Comparison of ENCODE assay signal across 33 cellular contexts in the genomic region with DNA sequence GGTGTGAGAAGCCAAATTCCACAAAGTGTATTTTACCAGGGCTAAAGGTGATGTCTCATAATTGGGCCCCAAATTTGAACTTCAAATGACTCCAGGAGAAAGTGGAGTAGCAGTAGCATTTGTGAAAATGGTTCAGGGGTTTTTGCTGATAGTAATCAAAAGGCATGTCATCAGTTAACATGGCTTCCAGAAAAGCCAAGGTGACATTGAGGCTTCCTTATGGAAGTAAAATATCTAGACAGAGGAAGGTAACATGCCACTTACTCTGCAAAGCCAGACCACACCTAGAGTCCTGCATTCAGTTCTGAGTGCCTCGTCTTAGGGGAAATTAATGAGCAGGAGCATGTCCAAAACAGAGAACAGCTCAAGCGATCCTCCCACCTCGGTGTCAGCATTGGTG. TPM values are rescaled to one million over a fixed set of nuclear protein-coding genes. Genes with fewer than 3 reads are reported as not detected.
"Had no signal": no experiment of that assay in that cellular context is flagged by ENCODE, and none has a peak within 500 bp of the region (broad histone marks: within the 10 kb centered on the region; RNA-seq: fewer than 3 reads in every experiment).

No MANE protein-coding gene starts in this region.

- H3K9me3 ChIP-seq: esophagus squamous epithelium, gastrocnemius medialis, heart right ventricle, left lung, lower lobe of right lung, mucosa of descending colon had no signal

- H3K27ac Mint-ChIP-seq: effector memory CD8-positive, alpha-beta T cell; endodermal cell; mesothelial cell of epicardium; naive thymus-derived CD8-positive, alpha-beta T cell had no signal

- DNase-seq: cortex of kidney; effector CD8-positive, alpha-beta T cell; effector memory CD8-positive, alpha-beta T cell; endodermal cell; erythroblast; esophagus squamous epithelium; foreskin fibroblast; foreskin melanocyte; gastrocnemius medialis; glutamatergic neuron; head of caudate nucleus; heart right ventricle; hippocampal formation; left cardiac atrium; left lung; left ventricle myocardium superior; lower lobe of right lung; mesenchymal stem cell; mucosa of descending colon; naive B cell; naive thymus-derived CD8-positive, alpha-beta T cell had no signal

- H3K27me3 ChIP-seq: esophagus squamous epithelium, gastrocnemius medialis, heart right ventricle, left lung had no signal

- H3K4me3 Mint-ChIP-seq: dendritic cell treated with granulocyte-macrophage colony-stimulating factor and Interleukin-4, amounts not matched to agents 40 ng/mL and 50 ng/mL, for 4 days; effector memory CD8-positive, alpha-beta T cell; endodermal cell; mesothelial cell of epicardium; naive thymus-derived CD8-positive, alpha-beta T cell had no signal

- H3K27ac ChIP-seq: epithelial cell of prostate, esophagus squamous epithelium, gastrocnemius medialis, heart right ventricle, left lung, lower lobe of right lung had no signal

- H3K27me3 Mint-ChIP-seq: dendritic cell treated with granulocyte-macrophage colony-stimulating factor and Interleukin-4, amounts not matched to agents 40 ng/mL and 50 ng/mL, for 4 days; effector memory CD8-positive, alpha-beta T cell; naive B cell; naive thymus-derived CD8-positive, alpha-beta T cell had no signal

- H3K9me3 Mint-ChIP-seq: dendritic cell treated with granulocyte-macrophage colony-stimulating factor and Interleukin-4, amounts not matched to agents 40 ng/mL and 50 ng/mL, for 4 days; effector memory CD8-positive, alpha-beta T cell; mesothelial cell of epicardium; naive B cell; naive thymus-derived CD8-positive, alpha-beta T cell had no signal

- H3K4me1 ChIP-seq: gastrocnemius medialis, lower lobe of right lung had no signal

- ATAC-seq: effector memory CD8-positive, alpha-beta T cell; esophagus mucosa; gastrocnemius medialis; heart right ventricle; left cardiac atrium; left lung; left ventricle myocardium superior; lower lobe of right lung; mucosa of descending colon; naive thymus-derived CD8-positive, alpha-beta T cell had no signal

- FAIRE-seq: endometrium, islet of Langerhans, keratinocyte had no signal

- H3K36me3 Mint-ChIP-seq: naive B cell had no signal

- H3K4me3 ChIP-seq: esophagus squamous epithelium, gastrocnemius medialis, heart right ventricle, left lung, lower lobe of right lung, mucosa of descending colon had no signal

- H3K36me3 ChIP-seq: gastrocnemius medialis had no signal

RNA-seq across cellular contexts. Expression of a gene that starts 2.6 kb away (rescaled TPM):
- total RNA-seq: dermis microvascular lymphatic vessel endothelial cell, glomerular endothelial cell, kidney epithelial cell, lung microvascular endothelial cell, myocyte had no signal
